Comparison of ENCODE assay signal across 21 cellular contexts in genomic region chr2:177721815-177722552, GRCh38.
"Had no signal": no experiment of that assay in that cellular context is flagged by ENCODE, and none has a peak within 500 bp of the region (broad histone marks: within the 10 kb centered on the region; RNA-seq: fewer than 3 reads in every experiment).

No MANE protein-coding gene starts in this region.

- H3K36me3 ChIP-seq: cardiac muscle cell, left lung, neutrophil, ovary, prostate gland, right atrium auricular region, thyroid gland, upper lobe of right lung had no signal

- ATAC-seq: activated CD4-positive, CD25-positive, alpha-beta regulatory T cell treated with anti-CD3 and anti-CD28 coated beads, Interleukin-2, amount 50 U/mL, for 24 hours; activated CD8-positive, alpha-beta T cell treated with anti-CD3 and anti-CD28 coated beads, Interleukin-2, amount 10 ng/mL, durations not matched to agents 7 days and 5 days; body of pancreas; left lung; natural killer cell; stimulated activated naive CD8-positive, alpha-beta T cell treated with anti-CD3 and anti-CD28 coated beads, Interleukin-15, Interleukin-2, amounts not matched to agents 100 U/mL and 50 U/mL, for 24 hours; upper lobe of right lung had no signal

- H3K4me3 ChIP-seq: body of pancreas, cardiac muscle cell, left lung, ovary, prostate gland, right atrium auricular region, thyroid gland, upper lobe of right lung had no signal

- DNase-seq: activated CD4-positive, alpha-beta T cell treated with anti-CD3 and anti-CD28 coated beads, Interleukin-2, amount 10 ng/mL, durations not matched to agents 24 days and 14 days; activated CD8-positive, alpha-beta T cell treated with anti-CD3 and anti-CD28 coated beads, Interleukin-2, amount 10 ng/mL, durations not matched to agents 7 days and 5 days; activated gamma-delta T cell; activated naive CD4-positive, alpha-beta T cell treated with anti-CD3 and anti-CD28 coated beads, Interleukin-2, amount 50 U/mL, for 16 hours; anterior cingulate cortex; body of pancreas; left lung; midbrain; natural killer cell; ovary; stimulated activated CD4-positive, alpha-beta T cell treated with anti-CD3 and anti-CD28 coated beads, Interleukin-12 subunit alpha, Interleukin-12 subunit beta, amount 100 ng/mL, for 4 hours; stimulated activated CD4-positive, alpha-beta T cell treated with anti-CD3 and anti-CD28 coated beads, Interleukin-4, amount 100 ng/mL, for 4 hours; stimulated activated naive CD8-positive, alpha-beta T cell treated with anti-CD3 and anti-CD28 coated beads, Interleukin-15, Interleukin-2, amounts not matched to agents 100 U/mL and 50 U/mL, for 24 hours; thyroid gland; upper lobe of right lung had no signal

- H3K4me1 ChIP-seq: body of pancreas, left lung, thyroid gland, upper lobe of right lung had no signal

- H3K27me3 ChIP-seq: body of pancreas, cardiac muscle cell, left lung, neutrophil, ovary, right atrium auricular region, thyroid gland, upper lobe of right lung had no signal

- H3K27ac ChIP-seq: body of pancreas, cardiac muscle cell, left lung, neutrophil, ovary, prostate gland, right atrium auricular region, thyroid gland, upper lobe of right lung, VCaP had no signal
